8 cellular contexts compared by ENCODE assay signal in the genomic region with DNA sequence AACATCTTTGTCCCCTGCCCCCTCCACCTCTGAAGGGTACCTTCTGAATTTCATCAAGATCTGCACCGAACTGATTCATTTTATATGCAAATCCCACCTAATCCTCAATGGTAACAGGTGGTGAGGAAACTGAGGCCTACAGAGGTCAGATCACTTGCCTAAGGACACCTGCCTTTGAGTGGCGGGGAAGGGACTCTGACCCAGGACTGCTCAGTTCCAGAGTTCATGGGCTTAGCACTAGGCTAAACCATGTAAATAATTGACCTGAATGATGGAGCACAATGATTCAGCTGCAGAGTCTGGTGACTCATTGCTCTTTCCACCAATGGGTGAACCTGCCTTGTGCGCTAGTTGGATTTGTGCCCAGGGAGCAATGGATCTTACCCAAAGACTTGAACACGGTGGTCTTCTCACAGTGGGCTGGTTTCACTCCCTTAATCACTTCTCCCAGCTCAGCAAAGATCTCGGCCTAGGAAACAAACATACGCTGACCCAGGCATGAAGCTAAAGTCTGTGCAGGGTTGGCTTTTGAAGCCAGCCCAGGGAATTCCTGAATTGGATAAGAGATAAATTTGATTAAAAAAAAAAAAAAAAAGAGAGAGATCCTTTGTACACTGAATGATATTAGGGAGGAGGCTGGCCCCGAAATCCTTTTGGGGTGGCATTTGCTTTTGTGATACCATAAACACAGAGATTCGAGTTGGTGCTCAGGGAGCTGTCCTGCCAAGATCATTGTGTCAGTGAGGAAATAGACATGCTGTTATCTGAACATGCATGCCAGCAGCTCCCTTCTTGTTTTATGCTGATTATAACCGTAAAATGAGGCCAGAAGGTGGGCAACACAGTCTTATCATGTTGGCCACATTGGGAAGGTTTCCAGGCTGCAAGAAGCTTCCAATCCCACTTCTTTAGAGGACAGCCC. TPM values are rescaled to one million over a fixed set of nuclear protein-coding genes. Genes with fewer than 3 reads are reported as not detected.
DNase-seq lines count a peak whose midpoint lies in the region; ATAC-seq and TF ChIP-seq lines count a peak whose summit lies in the region.

No MANE protein-coding gene starts in this region.

- no peak for ATAC-seq in activated naive CD8-positive, alpha-beta T cell treated with anti-CD3 and anti-CD28 coated beads, Interleukin-2, amount 50 U/mL, for 24 hours

- TF ChIP-seq CTCF in astrocyte of the spinal cord (IDR thresholded peaks at IDR 0.05; ENCODE audit: low read depth, low read length) (no peak), chondrocyte (IDR thresholded peaks at IDR 0.05) (no peak)

- no peaks in the 10 kb centered on the region for H3K36me3 Mint-ChIP-seq in activated naive CD8-positive, alpha-beta T cell treated with anti-CD3 and anti-CD28 coated beads, Interleukin-2, amount 50 U/mL, for 24 hours (ENCODE audit: low read depth)
- no peaks in the 10 kb centered on the region for H3K36me3 Mint-ChIP-seq in chondrocyte (ENCODE audit: low read depth)
- no peaks in the 10 kb centered on the region for H3K36me3 Mint-ChIP-seq in activated naive CD8-positive, alpha-beta T cell treated with anti-CD3 and anti-CD28 coated beads for 36 hours

- in situ Hi-C loops in astrocyte of the spinal cord (cut with HindIII; ENCODE audit: low sequenced_read_pairs), result no loop called here

- no peak overlapping the region for H3K4me3 ChIP-seq in astrocyte of the spinal cord (ENCODE audit: low read depth, low read length)

- H3K4me1 Mint-ChIP-seq in activated naive CD8-positive, alpha-beta T cell treated with anti-CD3 and anti-CD28 coated beads, Interleukin-2, amount 50 U/mL, for 24 hours, result no peaks in the 10 kb centered on the region
- peaks cover 12% of the 10 kb centered on the region for H3K4me1 Mint-ChIP-seq in chondrocyte (ENCODE audit: low read depth)
- H3K4me1 Mint-ChIP-seq in activated naive CD8-positive, alpha-beta T cell treated with anti-CD3 and anti-CD28 coated beads for 36 hours, result no peaks in the 10 kb centered on the region

- H3K27ac Mint-ChIP-seq in activated naive CD8-positive, alpha-beta T cell treated with anti-CD3 and anti-CD28 coated beads, Interleukin-2, amount 50 U/mL, for 24 hours, result no peak overlapping the region
- H3K27ac Mint-ChIP-seq in chondrocyte (ENCODE audit: unreplicated experiment), result no peak overlapping the region
- no peak overlapping the region for H3K27ac Mint-ChIP-seq in activated naive CD8-positive, alpha-beta T cell treated with anti-CD3 and anti-CD28 coated beads for 36 hours

- H3K9me3 Mint-ChIP-seq in activated naive CD8-positive, alpha-beta T cell treated with anti-CD3 and anti-CD28 coated beads, Interleukin-2, amount 50 U/mL, for 24 hours, result no peaks in the 10 kb centered on the region
- H3K9me3 Mint-ChIP-seq in chondrocyte (ENCODE audit: low read depth), result no peaks in the 10 kb centered on the region
- no peaks in the 10 kb centered on the region for H3K9me3 Mint-ChIP-seq in activated naive CD8-positive, alpha-beta T cell treated with anti-CD3 and anti-CD28 coated beads for 36 hours

- H3K4me3 Mint-ChIP-seq in activated naive CD8-positive, alpha-beta T cell treated with anti-CD3 and anti-CD28 coated beads, Interleukin-2, amount 50 U/mL, for 24 hours, result no peak overlapping the region
- H3K4me3 Mint-ChIP-seq in chondrocyte (ENCODE audit: unreplicated experiment), result no peak overlapping the region
- H3K4me3 Mint-ChIP-seq in activated naive CD8-positive, alpha-beta T cell treated with anti-CD3 and anti-CD28 coated beads for 36 hours, result no peak overlapping the region

- DNase-seq in AG20443 (ENCODE audit: low spot score) (peak; percentile 46), HK-2 (ENCODE audit: unreplicated experiment) (peak; percentile 55), astrocyte of the spinal cord (ENCODE audit: low read depth, low spot score) (peak; percentile 92), left kidney (ENCODE audit: low read depth, low spot score) (peak; percentile 53), chondrocyte (ENCODE audit: low spot score) (no peak), NCI-H82 treated with DMSO at 0.1 percent for 48 hours (lab: John Stamatoyannopoulos, UW; ENCODE audit: unreplicated experiment) (no peak)
- no peak for DNase-seq in activated naive CD8-positive, alpha-beta T cell treated with anti-CD3 and anti-CD28 coated beads, Interleukin-2, amount 50 U/mL, for 24 hours
- no peak for DNase-seq in activated naive CD8-positive, alpha-beta T cell treated with anti-CD3 and anti-CD28 coated beads for 36 hours

- peaks cover 1% of the 10 kb centered on the region for H3K27me3 Mint-ChIP-seq in activated naive CD8-positive, alpha-beta T cell treated with anti-CD3 and anti-CD28 coated beads, Interleukin-2, amount 50 U/mL, for 24 hours
- peaks cover 7% of the 10 kb centered on the region for H3K27me3 Mint-ChIP-seq in chondrocyte (ENCODE audit: low read depth)
- peaks cover 8% of the 10 kb centered on the region for H3K27me3 Mint-ChIP-seq in activated naive CD8-positive, alpha-beta T cell treated with anti-CD3 and anti-CD28 coated beads for 36 hours

RNA-seq across cellular contexts. Expression of a gene that starts 17.0 kb away (rescaled TPM):
- total RNA-seq in chondrocyte, result not detected in 3 replicates
- not detected for total RNA-seq in activated naive CD8-positive, alpha-beta T cell treated with anti-CD3 and anti-CD28 coated beads for 36 hours

RNA-seq across cellular contexts. Expression of a gene that starts 27.6 kb away (rescaled TPM):
- total RNA-seq in chondrocyte, result not detected in 3 replicates
- not detected for total RNA-seq in activated naive CD8-positive, alpha-beta T cell treated with anti-CD3 and anti-CD28 coated beads for 36 hours

RNA-seq across cellular contexts. Expression of a gene that starts 49.8 kb away (rescaled TPM):
- not detected in 3 replicates for total RNA-seq in chondrocyte
- not detected for total RNA-seq in activated naive CD8-positive, alpha-beta T cell treated with anti-CD3 and anti-CD28 coated beads for 36 hours

Comparison
In these comparisons a context has a peak if more than half of its experiments do, and no peak if none do; other contexts are left out.
1. DNase-seq: peak in AG20443 (single experiment), HK-2 (single experiment), astrocyte of the spinal cord (single experiment) and left kidney (single experiment); none in activated naive CD8-positive, alpha-beta T cell treated with anti-CD3 and anti-CD28 coated beads, Interleukin-2, amount 50 U/mL, for 24 hours (single experiment), chondrocyte (single experiment), activated naive CD8-positive, alpha-beta T cell treated with anti-CD3 and anti-CD28 coated beads for 36 hours (single experiment) and NCI-H82 treated with DMSO at 0.1 percent for 48 hours (single experiment).